ENCODE assay signal across 8 cellular contexts in the genomic region with DNA sequence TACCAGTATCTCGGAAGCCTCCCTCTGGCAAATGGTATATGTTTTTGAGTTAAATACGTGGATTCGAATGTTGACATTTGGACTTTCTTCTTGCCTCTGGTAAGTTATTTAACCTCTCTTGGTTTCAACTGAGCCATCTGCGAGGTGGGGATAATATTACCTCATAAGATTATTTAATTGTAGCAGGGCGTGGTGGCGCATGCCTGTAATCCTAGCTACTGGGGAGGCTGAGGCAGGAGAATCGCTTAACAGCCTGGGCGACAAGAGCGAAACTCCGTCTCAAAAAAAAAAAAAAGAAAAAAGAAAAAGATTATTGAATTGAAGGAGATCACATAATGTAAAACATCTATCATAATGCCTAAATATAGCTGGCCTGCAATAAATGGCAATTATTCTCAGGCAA. TPM values are rescaled to one million over a fixed set of nuclear protein-coding genes. Genes with fewer than 3 reads are reported as not detected.
DNase-seq lines count a peak whose midpoint lies in the region; ATAC-seq and TF ChIP-seq lines count a peak whose summit lies in the region.

No MANE protein-coding gene starts in this region.

- peaks cover 22% of the 10 kb centered on the region for H3K4me1 Mint-ChIP-seq in activated CD8-positive, alpha-beta T cell treated with anti-CD3 and anti-CD28 coated beads for 36 hours (ENCODE audit: low read depth)
- peaks cover 0 to 3% of the 10 kb centered on the region in 2 donors for H3K4me1 Mint-ChIP-seq in stimulated activated naive B cell treated with anti-CD40 and anti-IgM and Interleukin-4, amounts not matched to agents 10 μg/mL and 1 μg/mL and 100 μg/mL, for 72 hours

- TF ChIP-seq CTCF in activated CD8-positive, alpha-beta T cell treated with anti-CD3 and anti-CD28 coated beads for 36 hours (IDR thresholded peaks at IDR 0.05), result no peak

- peak overlapping the region; percentile 75 for H3K4me3 ChIP-seq in iPS-11a (ENCODE audit: low read depth, low read length)

- intact Hi-C loops in activated CD8-positive, alpha-beta T cell treated with anti-CD3 and anti-CD28 coated beads for 36 hours (cut with micrococcal nuclease), result no loop called here

- no peaks in the 10 kb centered on the region for H3K27me3 Mint-ChIP-seq in activated CD8-positive, alpha-beta T cell treated with anti-CD3 and anti-CD28 coated beads for 36 hours
- no peaks in the 10 kb centered on the region for H3K27me3 Mint-ChIP-seq in stimulated activated naive B cell treated with anti-CD40 and anti-IgM and Interleukin-4, amounts not matched to agents 10 μg/mL and 1 μg/mL and 100 μg/mL, for 72 hours

- peak; percentile 1 for ATAC-seq in activated CD8-positive, alpha-beta T cell treated with anti-CD3 and anti-CD28 coated beads for 36 hours
- ATAC-seq in stimulated activated naive B cell treated with anti-CD40 and anti-IgM and Interleukin-4, amounts not matched to agents 10 μg/mL and 1 μg/mL and 100 μg/mL, for 72 hours (replicated peaks), result no peak
- ATAC-seq in HG03442 (IDR thresholded peaks at IDR 0.05; ENCODE audit: unreplicated experiment) (no peak), HG03469 (IDR thresholded peaks at IDR 0.05; ENCODE audit: unreplicated experiment) (no peak)

- DNase-seq in NCI-H146 (lab: John Stamatoyannopoulos, UW) (peak; percentile 45), NCI-H146 treated with DMSO at 0.1 percent for 48 hours (lab: John Stamatoyannopoulos, UW; ENCODE audit: unreplicated experiment) (no peak), hypothalamus (lab: John Stamatoyannopoulos, UW) (no peak)
- no peak for DNase-seq in activated CD8-positive, alpha-beta T cell treated with anti-CD3 and anti-CD28 coated beads for 36 hours
- no peak for DNase-seq in stimulated activated naive B cell treated with anti-CD40 and anti-IgM and Interleukin-4, amounts not matched to agents 10 μg/mL and 1 μg/mL and 100 μg/mL, for 72 hours

- POLR2A ChIA-PET in activated CD8-positive, alpha-beta T cell treated with anti-CD3 and anti-CD28 coated beads for 36 hours (lab: Charles Lee), result interaction anchor here (0.8 to 1.3 kb wide), 3 partner anchors 11 to 29 kb away, joined by 3 to 8 read pairs (median 6); partner anchors contain the start of genes ATP5MK, PCGF6 and PDCD11

- CTCF ChIA-PET in activated CD8-positive, alpha-beta T cell treated with anti-CD3 and anti-CD28 coated beads for 36 hours (lab: Charles Lee), result interaction anchor here (0.6 kb wide), 1 partner anchor 118 kb away, joined by 4 read pairs; no protein-coding TSS in a partner anchor

- H3K4me3 Mint-ChIP-seq in activated CD8-positive, alpha-beta T cell treated with anti-CD3 and anti-CD28 coated beads for 36 hours, result peak overlapping the region; percentile 84
- H3K4me3 Mint-ChIP-seq in stimulated activated naive B cell treated with anti-CD40 and anti-IgM and Interleukin-4, amounts not matched to agents 10 μg/mL and 1 μg/mL and 100 μg/mL, for 72 hours, result peak overlapping the region; percentile 91 to 95

- H3K27ac Mint-ChIP-seq in activated CD8-positive, alpha-beta T cell treated with anti-CD3 and anti-CD28 coated beads for 36 hours, result peak overlapping the region; percentile 90
- H3K27ac Mint-ChIP-seq in stimulated activated naive B cell treated with anti-CD40 and anti-IgM and Interleukin-4, amounts not matched to agents 10 μg/mL and 1 μg/mL and 100 μg/mL, for 72 hours, result peak overlapping the region; percentile 93

- H3K9me3 Mint-ChIP-seq in activated CD8-positive, alpha-beta T cell treated with anti-CD3 and anti-CD28 coated beads for 36 hours, result no peaks in the 10 kb centered on the region
- no peaks in the 10 kb centered on the region for H3K9me3 Mint-ChIP-seq in stimulated activated naive B cell treated with anti-CD40 and anti-IgM and Interleukin-4, amounts not matched to agents 10 μg/mL and 1 μg/mL and 100 μg/mL, for 72 hours

- H3K36me3 Mint-ChIP-seq in activated CD8-positive, alpha-beta T cell treated with anti-CD3 and anti-CD28 coated beads for 36 hours (ENCODE audit: low read depth), result peaks cover 3% of the 10 kb centered on the region
- no peaks in the 10 kb centered on the region for H3K36me3 Mint-ChIP-seq in stimulated activated naive B cell treated with anti-CD40 and anti-IgM and Interleukin-4, amounts not matched to agents 10 μg/mL and 1 μg/mL and 100 μg/mL, for 72 hours

RNA-seq across cellular contexts. Expression of gene TAF5, which starts 0.4 kb away (rescaled TPM):
- total RNA-seq in activated CD8-positive, alpha-beta T cell treated with anti-CD3 and anti-CD28 coated beads for 36 hours, result 10 to 100 TPM; 11.1 to 13.0 TPM

RNA-seq across cellular contexts. Expression of gene PCGF6, which starts 16.4 kb away (rescaled TPM):
- total RNA-seq in activated CD8-positive, alpha-beta T cell treated with anti-CD3 and anti-CD28 coated beads for 36 hours, result 10 to 100 TPM; 13.3 to 14.5 TPM

RNA-seq across cellular contexts. Expression of gene ATP5MK, which starts 28.9 kb away (rescaled TPM):
- total RNA-seq in activated CD8-positive, alpha-beta T cell treated with anti-CD3 and anti-CD28 coated beads for 36 hours, result 100 to 1,000 TPM; 404 to 425 TPM

RNA-seq across cellular contexts. Expression of gene PDCD11, which starts 29.0 kb away (rescaled TPM):
- total RNA-seq in activated CD8-positive, alpha-beta T cell treated with anti-CD3 and anti-CD28 coated beads for 36 hours, result 10 to 100 TPM; 63.7 to 68.8 TPM
